ENCODE assay signal across 1 cellular context in the genomic region with DNA sequence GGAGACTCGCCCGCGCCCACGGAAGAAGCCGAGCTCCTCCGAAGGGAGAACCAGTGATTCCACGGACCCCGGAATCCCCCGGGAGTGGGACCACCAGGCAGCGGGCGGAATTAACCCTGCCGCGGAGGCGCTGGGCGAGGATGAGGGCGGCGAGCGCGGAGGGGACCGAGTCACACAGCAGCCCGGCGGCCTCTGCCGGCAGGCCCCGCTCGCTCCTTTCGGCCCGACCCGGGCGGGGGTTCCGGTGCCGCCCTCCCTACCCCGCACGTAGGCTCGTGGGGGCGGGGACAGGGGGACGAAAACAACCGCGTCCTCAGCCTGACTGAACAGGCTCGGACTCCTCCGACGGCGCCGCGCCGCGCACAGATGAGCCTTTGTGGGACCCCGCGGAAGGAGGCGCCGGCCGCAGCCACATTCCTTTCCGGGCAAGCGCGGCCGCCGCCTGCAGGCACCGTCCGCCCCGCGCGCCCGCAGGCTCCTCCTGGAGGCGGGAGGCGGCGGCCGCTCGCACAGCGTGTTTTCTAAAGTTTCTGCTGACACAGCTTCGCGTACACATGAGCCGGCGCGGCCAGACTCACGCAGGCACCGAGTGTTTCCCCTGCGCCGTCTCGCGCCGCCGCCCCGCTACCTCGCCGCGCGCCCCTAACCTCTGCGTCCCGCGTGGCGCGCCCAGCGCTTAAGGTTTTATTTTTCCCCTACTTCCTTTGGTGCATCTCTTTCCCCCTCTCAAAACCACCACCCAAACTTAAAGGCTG.
TF ChIP-seq lines count a peak whose summit lies in the region.

No MANE protein-coding gene starts in this region.

TF ChIP-seq in GM12878, 131 proteins besides CTCF, POLR2A, EP300 and RAD21 (continued from another document and continues in another):
- TF ChIP-seq, protein P1, sequence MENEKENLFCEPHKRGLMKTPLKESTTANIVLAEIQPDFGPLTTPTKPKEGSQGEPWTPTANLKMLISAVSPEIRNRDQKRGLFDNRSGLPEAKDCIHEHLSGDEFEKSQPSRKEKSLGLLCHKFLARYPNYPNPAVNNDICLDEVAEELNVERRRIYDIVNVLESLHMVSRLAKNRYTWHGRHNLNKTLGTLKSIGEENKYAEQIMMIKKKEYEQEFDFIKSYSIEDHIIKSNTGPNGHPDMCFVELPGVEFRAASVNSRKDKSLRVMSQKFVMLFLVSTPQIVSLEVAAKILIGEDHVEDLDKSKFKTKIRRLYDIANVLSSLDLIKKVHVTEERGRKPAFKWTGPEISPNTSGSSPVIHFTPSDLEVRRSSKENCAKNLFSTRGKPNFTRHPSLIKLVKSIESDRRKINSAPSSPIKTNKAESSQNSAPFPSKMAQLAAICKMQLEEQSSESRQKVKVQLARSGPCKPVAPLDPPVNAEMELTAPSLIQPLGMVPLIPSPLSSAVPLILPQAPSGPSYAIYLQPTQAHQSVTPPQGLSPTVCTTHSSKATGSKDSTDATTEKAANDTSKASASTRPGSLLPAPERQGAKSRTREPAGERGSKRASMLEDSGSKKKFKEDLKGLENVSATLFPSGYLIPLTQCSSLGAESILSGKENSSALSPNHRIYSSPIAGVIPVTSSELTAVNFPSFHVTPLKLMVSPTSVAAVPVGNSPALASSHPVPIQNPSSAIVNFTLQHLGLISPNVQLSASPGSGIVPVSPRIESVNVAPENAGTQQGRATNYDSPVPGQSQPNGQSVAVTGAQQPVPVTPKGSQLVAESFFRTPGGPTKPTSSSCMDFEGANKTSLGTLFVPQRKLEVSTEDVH (IDR thresholded peaks at IDR 0.05; ENCODE audit: low read depth, partially characterized antibody) = no peak
- TF ChIP-seq SREBF2 (IDR thresholded peaks at IDR 0.05; ENCODE audit: low read length) (no peak), GATAD2B (conservative IDR thresholded peaks at IDR 0.05; ENCODE audit: low read depth) (peak; percentile 81), FOXM1 (IDR thresholded peaks at IDR 0.05; ENCODE audit: low read depth, low read length) (no peak), ZSCAN29 (IDR thresholded peaks at IDR 0.05) (0 out of 2 replicates have a peak, but pooled peaks have one; percentile 7), SPI1 (IDR thresholded peaks at IDR 0.05; ENCODE audit: borderline replicate concordance, insufficient read depth, low read depth, low read length) (no peak), SMAD5 (IDR thresholded peaks at IDR 0.05; ENCODE audit: low read depth) (no peak; the same call in none of the 2 replicates), MTA2 (IDR thresholded peaks at IDR 0.05; ENCODE audit: low read depth) (0 out of 2 replicates have a peak, but pooled peaks have one; percentile 5), ATF2 (IDR thresholded peaks at IDR 0.05; ENCODE audit: low read length) (no peak; the same call in 1 of the 2 replicates), ZNF207 (IDR thresholded peaks at IDR 0.05; ENCODE audit: borderline replicate concordance) (peak; percentile 49), CHD1 (IDR thresholded peaks at IDR 0.05; ENCODE audit: low read depth, low read length) (no peak), CHD4 (IDR thresholded peaks at IDR 0.05) (no peak), SREBF1 (IDR thresholded peaks at IDR 0.05; ENCODE audit: low read length) (no peak), HCFC1 (IDR thresholded peaks at IDR 0.05; ENCODE audit: low read length) (no peak; the same call in 1 of the 2 replicates), MEF2B (IDR thresholded peaks at IDR 0.05; ENCODE audit: partially characterized antibody, poor library complexity, severe bottlenecking) (peak; percentile 44), SRF (IDR thresholded peaks at IDR 0.05; ENCODE audit: low read depth in 2 of 2, low read length in 2 of 2) (peak; percentile 42 to 50; a peak in 1 of 4 replicates), MEF2A (IDR thresholded peaks at IDR 0.05; ENCODE audit: insufficient read depth, low read depth, low read length) (no peak), TBL1XR1 (IDR thresholded peaks at IDR 0.05; ENCODE audit: low read depth, low read length) (no peak; the same call in 1 of the 2 replicates), RBBP5 (conservative IDR thresholded peaks at IDR 0.05) (no peak), POLR2AphosphoS2 (IDR thresholded peaks at IDR 0.05; ENCODE audit: low read depth, low read length) (peak; percentile 93), ASH2L (IDR thresholded peaks at IDR 0.05; ENCODE audit: borderline replicate concordance, low read depth) (no peak), PML (IDR thresholded peaks at IDR 0.05; ENCODE audit: low read length) (peak; percentile 46; the same call in 1 of the 2 replicates), BHLHE40 (IDR thresholded peaks at IDR 0.05; ENCODE audit: borderline replicate concordance in 1 of 2, low read depth in 2 of 2, low read length in 1 of 2) (peak in 1 of 2 experiments; percentile 66; a peak in 1 of 4 replicates), TARDBP (IDR thresholded peaks at IDR 0.05; ENCODE audit: borderline replicate concordance) (no peak), MXI1 (IDR thresholded peaks at IDR 0.05; ENCODE audit: low read depth, low read length) (peak; percentile 72), RB1 (IDR thresholded peaks at IDR 0.05; ENCODE audit: borderline replicate concordance) (0 out of 2 replicates have a peak, but pooled peaks have one; percentile 21), SMC3 (IDR thresholded peaks at IDR 0.05; ENCODE audit: borderline replicate concordance, low read length) (no peak), TCF12 (IDR thresholded peaks at IDR 0.05; ENCODE audit: low read depth, low read length) (peak; percentile 43), STAT1 (conservative IDR thresholded peaks at IDR 0.05) (0 out of 2 replicates have a peak, but pooled peaks have one; percentile 37), CHD2 (IDR thresholded peaks at IDR 0.05; ENCODE audit: borderline replicate concordance, low read depth, low read length) (peak; percentile 57), YY1 (IDR thresholded peaks at IDR 0.05; ENCODE audit: low read depth, low read length) (peak; percentile 57), ETV6 (conservative IDR thresholded peaks at IDR 0.05 in 1 of 2, IDR thresholded peaks at IDR 0.05 in 1 of 2; ENCODE audit: borderline replicate concordance in 1 of 2, low read depth in 1 of 2) (peak in 1 of 2 experiments; percentile 30; a peak in 1 of 4 replicates), CEBPB (IDR thresholded peaks at IDR 0.05; ENCODE audit: borderline replicate concordance in 1 of 2, low read depth in 2 of 2, low read length in 2 of 2) (no peak), BCLAF1 (IDR thresholded peaks at IDR 0.05) (no peak), NBN (IDR thresholded peaks at IDR 0.05) (no peak; the same call in none of the 2 replicates), CBX3 (IDR thresholded peaks at IDR 0.05; ENCODE audit: borderline replicate concordance, low read depth) (no peak), PRDM15 (CRISPR knock-in tag; IDR thresholded peaks at IDR 0.05) (no peak), HDGF (IDR thresholded peaks at IDR 0.05) (peak; percentile 79), DPF2 (IDR thresholded peaks at IDR 0.05) (peak; percentile 89)
- TF ChIP-seq, protein P2, sequence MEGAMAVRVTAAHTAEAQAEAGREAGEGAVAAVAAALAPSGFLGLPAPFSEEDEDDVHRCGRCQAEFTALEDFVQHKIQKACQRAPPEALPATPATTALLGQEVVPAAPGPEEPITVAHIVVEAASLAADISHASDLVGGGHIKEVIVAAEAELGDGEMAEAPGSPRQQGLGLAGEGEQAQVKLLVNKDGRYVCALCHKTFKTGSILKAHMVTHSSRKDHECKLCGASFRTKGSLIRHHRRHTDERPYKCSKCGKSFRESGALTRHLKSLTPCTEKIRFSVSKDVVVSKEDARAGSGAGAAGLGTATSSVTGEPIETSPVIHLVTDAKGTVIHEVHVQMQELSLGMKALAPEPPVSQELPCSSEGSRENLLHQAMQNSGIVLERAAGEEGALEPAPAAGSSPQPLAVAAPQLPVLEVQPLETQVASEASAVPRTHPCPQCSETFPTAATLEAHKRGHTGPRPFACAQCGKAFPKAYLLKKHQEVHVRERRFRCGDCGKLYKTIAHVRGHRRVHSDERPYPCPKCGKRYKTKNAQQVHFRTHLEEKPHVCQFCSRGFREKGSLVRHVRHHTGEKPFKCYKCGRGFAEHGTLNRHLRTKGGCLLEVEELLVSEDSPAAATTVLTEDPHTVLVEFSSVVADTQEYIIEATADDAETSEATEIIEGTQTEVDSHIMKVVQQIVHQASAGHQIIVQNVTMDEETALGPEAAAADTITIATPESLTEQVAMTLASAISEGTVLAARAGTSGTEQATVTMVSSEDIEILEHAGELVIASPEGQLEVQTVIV (IDR thresholded peaks at IDR 0.05; ENCODE audit: borderline replicate concordance, partially characterized antibody) = no peak
- TF ChIP-seq, protein P3, sequence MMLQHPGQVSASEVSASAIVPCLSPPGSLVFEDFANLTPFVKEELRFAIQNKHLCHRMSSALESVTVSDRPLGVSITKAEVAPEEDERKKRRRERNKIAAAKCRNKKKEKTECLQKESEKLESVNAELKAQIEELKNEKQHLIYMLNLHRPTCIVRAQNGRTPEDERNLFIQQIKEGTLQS (IDR thresholded peaks at IDR 0.05; ENCODE audit: borderline replicate concordance, extremely low read depth, low read depth, low read length) = no peak
- TF ChIP-seq, protein P4, sequence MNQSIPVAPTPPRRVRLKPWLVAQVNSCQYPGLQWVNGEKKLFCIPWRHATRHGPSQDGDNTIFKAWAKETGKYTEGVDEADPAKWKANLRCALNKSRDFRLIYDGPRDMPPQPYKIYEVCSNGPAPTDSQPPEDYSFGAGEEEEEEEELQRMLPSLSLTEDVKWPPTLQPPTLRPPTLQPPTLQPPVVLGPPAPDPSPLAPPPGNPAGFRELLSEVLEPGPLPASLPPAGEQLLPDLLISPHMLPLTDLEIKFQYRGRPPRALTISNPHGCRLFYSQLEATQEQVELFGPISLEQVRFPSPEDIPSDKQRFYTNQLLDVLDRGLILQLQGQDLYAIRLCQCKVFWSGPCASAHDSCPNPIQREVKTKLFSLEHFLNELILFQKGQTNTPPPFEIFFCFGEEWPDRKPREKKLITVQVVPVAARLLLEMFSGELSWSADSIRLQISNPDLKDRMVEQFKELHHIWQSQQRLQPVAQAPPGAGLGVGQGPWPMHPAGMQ (IDR thresholded peaks at IDR 0.05; ENCODE audit: borderline replicate concordance) = no peak
- TF ChIP-seq, protein P5, sequence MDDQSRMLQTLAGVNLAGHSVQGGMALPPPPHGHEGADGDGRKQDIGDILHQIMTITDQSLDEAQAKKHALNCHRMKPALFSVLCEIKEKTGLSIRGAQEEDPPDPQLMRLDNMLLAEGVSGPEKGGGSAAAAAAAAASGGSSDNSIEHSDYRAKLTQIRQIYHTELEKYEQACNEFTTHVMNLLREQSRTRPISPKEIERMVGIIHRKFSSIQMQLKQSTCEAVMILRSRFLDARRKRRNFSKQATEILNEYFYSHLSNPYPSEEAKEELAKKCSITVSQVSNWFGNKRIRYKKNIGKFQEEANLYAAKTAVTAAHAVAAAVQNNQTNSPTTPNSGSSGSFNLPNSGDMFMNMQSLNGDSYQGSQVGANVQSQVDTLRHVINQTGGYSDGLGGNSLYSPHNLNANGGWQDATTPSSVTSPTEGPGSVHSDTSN (IDR thresholded peaks at IDR 0.05; ENCODE audit: insufficient replicate concordance, low read depth, low read length) = no peak
